ENCODE assay signal across 8 cellular contexts in genomic region chr7:76364198-76364584, GRCh38. TPM values are rescaled to one million over a fixed set of nuclear protein-coding genes. Genes with fewer than 3 reads are reported as not detected.
DNase-seq lines count a peak whose midpoint lies in the region; ATAC-seq, FAIRE-seq and TF ChIP-seq lines count a peak whose summit lies in the region.

No MANE protein-coding gene starts in this region.

- no peak for TF ChIP-seq RAD21 in GM12878 (IDR thresholded peaks at IDR 0.05; ENCODE audit: insufficient read depth, low read depth, low read length)

- WGBS in GM12878 (ENCODE audit: insufficient coverage, insufficient replicate concordance, low lambda C conversion rate, missing lambda C conversion rate) = 11% methylated on average over 4 of the region's 4 CpGs
- WGBS in right lobe of liver (ENCODE audit: insufficient coverage, low coverage, low lambda C conversion rate, missing lambda C conversion rate) = 37% methylated on average over 4 of the region's 4 CpGs

- TF ChIP-seq POLR2A in GM12878 (IDR thresholded peaks at IDR 0.05; ENCODE audit: low read depth, low read length) (no peak), right lobe of liver (IDR thresholded peaks at IDR 0.05) (no peak), GM18505 (IDR thresholded peaks at IDR 0.05; ENCODE audit: borderline replicate concordance, extremely low read depth, insufficient read depth, insufficient read length) (no peak)

- POLR2A ChIA-PET in GM12878 (lab: Charles Lee) = interaction anchor here (0.5 to 1.5 kb wide), 10 partner anchors 8 to 636 kb away, joined by 3 to 12 read pairs (median 4); partner anchors contain the start of genes MDH2 and STYXL1

- no peaks in the 10 kb centered on the region for H3K79me2 ChIP-seq in GM12878 (ENCODE audit: control insufficient read depth, insufficient read depth, low read length)

- no peak for TF ChIP-seq EP300 in GM12878 (IDR thresholded peaks at IDR 0.05; ENCODE audit: borderline replicate concordance in 1 of 2, control insufficient read depth in 1 of 2, low read depth in 2 of 2, low read length in 2 of 2)

- intact Hi-C loops in GM12878 (cut with micrococcal nuclease; ENCODE audit: unreplicated experiment) = no loop called here
- intact Hi-C loops in right lobe of liver (cut with DNase I) = no loop called here
- intact Hi-C loops in mucosa of descending colon (cut with DNase I, micrococcal nuclease) = no loop called here

- H3K4me2 ChIP-seq in GM12878 (ENCODE audit: control insufficient read depth, insufficient read depth) = peak overlapping the region; percentile 66

- no peaks in the 10 kb centered on the region for H4K20me1 ChIP-seq in GM12878 (ENCODE audit: control insufficient read depth, insufficient read depth)

- DNase-seq in Daoy (ENCODE audit: low read depth) (peak; percentile 68), M059J (ENCODE audit: low read depth) (peak; percentile 82), GM12878 (ENCODE audit: low read depth, low spot score) (no peak), right lobe of liver (no peak), DMS153 (lab: John Stamatoyannopoulos, UW) (no peak), mucosa of descending colon (no peak)
- no peak for DNase-seq in stimulated activated CD4-positive, alpha-beta T cell treated with anti-CD3 and anti-CD28 coated beads, Interleukin-1b, Interleukin-23, amount 100 ng/mL, for 48 hours

- TF ChIP-seq CTCF in GM12878 (IDR thresholded peaks at IDR 0.05 in 2 of 3, conservative IDR thresholded peaks at IDR 0.05 in 1 of 3; ENCODE audit: control insufficient read depth in 2 of 3, extremely low read depth in 1 of 3, insufficient read depth in 1 of 3, low read depth in 3 of 3, low read length in 3 of 3) (no peak), right lobe of liver (IDR thresholded peaks at IDR 0.05) (no peak), mucosa of descending colon (IDR thresholded peaks at IDR 0.05) (no peak)

- RAD21 ChIA-PET in GM12878 (lab: Charles Lee; ENCODE audit: unreplicated experiment) = interaction anchor here (0.7 to 1.6 kb wide), 3 partner anchors 13 to 1179 kb away, joined by 4 to 5 read pairs (median 5); no protein-coding TSS in a partner anchor

- no peak overlapping the region for H3K27ac ChIP-seq in GM12878 (ENCODE audit: control insufficient read depth, insufficient read depth)
- H3K27ac ChIP-seq in right lobe of liver = peak overlapping the region in 2 of 3 donors; percentile 37 to 76

- FAIRE-seq in GM12878 (lab: Jason Lieb, UNC) = no peak

- SMC1A ChIA-PET in GM12878 (lab: Charles Lee; ENCODE audit: uncharacterized antibody, unreplicated experiment) = interaction anchor here (1.2 kb wide), 1 partner anchor 17 kb away, joined by 3 read pairs; no protein-coding TSS in a partner anchor

- H3K36me3 ChIP-seq in GM12878 (ENCODE audit: control insufficient read depth in 2 of 2, insufficient read depth in 2 of 2, low read length in 1 of 2) = no peaks in the 10 kb centered on the region
- H3K36me3 ChIP-seq in right lobe of liver = no peaks in the 10 kb centered on the region
- H3K36me3 ChIP-seq in mucosa of descending colon (ENCODE audit: low read depth) = no peaks in the 10 kb centered on the region

- H3K4me1 ChIP-seq in GM12878 (ENCODE audit: control insufficient read depth, insufficient read depth, low read length) (peaks cover 15% of the 10 kb centered on the region), right lobe of liver (peaks cover 0 to 7% (median 0%) of the 10 kb centered on the region in 4 donors), mucosa of descending colon (ENCODE audit: low read depth) (peaks cover 6% of the 10 kb centered on the region)

- H3K9me3 ChIP-seq in GM12878 (replicated peaks; ENCODE audit: control insufficient read depth, insufficient read depth, low read length) = no peaks in the 10 kb centered on the region; the same call in 2 of the 3 replicates
- H3K9me3 ChIP-seq in right lobe of liver = no peaks in the 10 kb centered on the region
- H3K9me3 ChIP-seq in mucosa of descending colon = no peaks in the 10 kb centered on the region

- CTCF ChIA-PET in GM12878 (lab: Yijun Ruan, JAX) = interaction anchor here (0.7 to 2.2 kb wide), 5 partner anchors 45 to 101 kb away, joined by 3 to 8 read pairs (median 3); no protein-coding TSS in a partner anchor

- H3K4me3 ChIP-seq in GM12878 (no peak overlapping the region), right lobe of liver (no peak overlapping the region), mucosa of descending colon (no peak overlapping the region)

- peak overlapping the region; percentile 92 for H2AFZ ChIP-seq in GM12878 (ENCODE audit: control insufficient read depth, low read depth, low read length)

- in situ Hi-C loops in GM12878 (cut with MboI) = no loop called here

- no peak for ATAC-seq in GM12878
- no peak for ATAC-seq in right lobe of liver
- no peak for ATAC-seq in mucosa of descending colon
- no peak for ATAC-seq in GM18505 (IDR thresholded peaks at IDR 0.05; ENCODE audit: unreplicated experiment)

- H3K9ac ChIP-seq in GM12878 (ENCODE audit: control insufficient read depth, insufficient read depth, low read length) = peak overlapping the region; percentile 29

- no TSS peak for BruUV-seq in GM12878 (replicated peaks; lab: Mats Ljungman, UMichigan)

- H3K27me3 ChIP-seq in GM12878 (replicated peaks in 1 of 2; ENCODE audit: control insufficient read depth in 2 of 2, insufficient read depth in 2 of 2, low read length in 1 of 2) = no peaks in the 10 kb centered on the region; a peak in 1 of 4 replicates
- no peaks in the 10 kb centered on the region for H3K27me3 ChIP-seq in right lobe of liver

TF ChIP-seq in GM12878, 131 proteins besides CTCF, POLR2A, EP300 and RAD21 (continues in another document):
- TF ChIP-seq EED (IDR thresholded peaks at IDR 0.05; ENCODE audit: low read depth) (peak; percentile 33; the same call in 1 of the 2 replicates), CHD1 (IDR thresholded peaks at IDR 0.05; ENCODE audit: low read depth, low read length) (no peak), LARP7 (IDR thresholded peaks at IDR 0.05) (no peak), SPI1 (IDR thresholded peaks at IDR 0.05; ENCODE audit: borderline replicate concordance, insufficient read depth, low read depth, low read length) (peak; percentile 30; the same call in 1 of the 2 replicates), MXI1 (IDR thresholded peaks at IDR 0.05; ENCODE audit: low read depth, low read length) (no peak), HDAC6 (IDR thresholded peaks at IDR 0.05; ENCODE audit: unreplicated experiment) (no peak), IRF4 (IDR thresholded peaks at IDR 0.05; ENCODE audit: low read depth, low read length) (no peak), ESRRA (IDR thresholded peaks at IDR 0.05; ENCODE audit: low read length) (no peak)

RNA-seq across cellular contexts. Expression of gene YWHAG, which starts 5.4 kb away (rescaled TPM):
- 53.9 and 57.6 TPM in 2 replicates for total RNA-seq in Daoy (2014; rRNA removed; shearing (Covaris generic))
- total RNA-seq in M059J (2014; rRNA removed; shearing (Covaris generic)) = 131 and 133 TPM in 2 replicates
- total RNA-seq in GM12878 (2013; cell fraction: nucleolus; rRNA removed) = 36.7 and 39.5 TPM in 2 replicates
- total RNA-seq in GM12878 (2014; rRNA removed) (26.0 and 26.4 TPM in 2 replicates), GM12878 (2014; rRNA removed; fragmentation: Illumina TruSeq; extraction: Trizol) (77.4 and 79.7 TPM in 2 replicates), GM12878 (2021) (153 and 157 TPM in 2 replicates), right lobe of liver (10 to 100 TPM; 43.5 to 69.1 (median 58.4) TPM), mucosa of descending colon (100 to 1,000 TPM in 2 of 3 donors, 10 to 100 TPM in 1; 74.3 to 114 (median 102) TPM)
- 37.6 TPM for polyA plus RNA-seq in GM12878 (2011; ENCODE audit: low read depth)
- polyA plus RNA-seq in GM12878 (2011; rRNA removed) (59.6 and 75.1 TPM in 2 replicates), GM12878 (2014; fragmentation: Illumina TruSeq; extraction: Trizol) (125 and 130 TPM in 2 replicates), GM12878 (2014; fragmentation: Nextera tagmentation; extraction: Ambion mirVana) (10 to 100 TPM; 20.2 to 27.2 TPM), GM12878 (2014; rRNA removed) (55.4 and 61.8 TPM in 2 replicates), GM12878 (2016; fragmentation: Nextera tagmentation; extraction: Ambion mirVana) (10 to 100 TPM; 24.3 to 26.1 TPM)
- polyA plus RNA-seq in GM12878 (2011; cell fraction: cytosol; rRNA removed) = 34.2 and 44.7 TPM in 2 replicates
- polyA plus RNA-seq in GM12878 (2011; cell fraction: nucleus; rRNA removed) = 25.0 and 40.2 TPM in 2 replicates
- 86.1 and 86.2 TPM in 2 replicates for polyA plus RNA-seq in GM12878 (2012)
- polyA minus RNA-seq in GM12878 (2011; rRNA and poly(A)+ RNA removed) = 60.4 and 89.3 TPM in 2 replicates
- polyA minus RNA-seq in GM12878 (2011; cell fraction: cytosol; rRNA and poly(A)+ RNA removed) = 48.9 and 52.5 TPM in 2 replicates
- 11.5 and 21.3 TPM in 2 replicates for polyA minus RNA-seq in GM12878 (2011; cell fraction: nucleus; rRNA and poly(A)+ RNA removed)

RNA-seq across cellular contexts. Expression of gene SSC4D, which starts 45.3 kb away (rescaled TPM):
- 0.30 and 2.5 TPM in 2 replicates for total RNA-seq in Daoy (2014; rRNA removed; shearing (Covaris generic))
- total RNA-seq in M059J (2014; rRNA removed; shearing (Covaris generic)) = 0.39 and 0.44 TPM in 2 replicates
- total RNA-seq in GM12878 (2013; cell fraction: nucleolus; rRNA removed) = 0.33 TPM in 1 of 2 replicates, not detected in the other
- 0.34 and 0.65 TPM in 2 replicates for total RNA-seq in GM12878 (2014; rRNA removed)
- total RNA-seq in GM12878 (2014; rRNA removed; fragmentation: Illumina TruSeq; extraction: Trizol) = 0.14 and 0.18 TPM in 2 replicates
- total RNA-seq in GM12878 (2021) = 0.41 and 0.72 TPM in 2 replicates
- polyA plus RNA-seq in GM12878 (2011; ENCODE audit: low read depth) = not detected
- 0.24 TPM in 2 replicates for polyA plus RNA-seq in GM12878 (2011; rRNA removed)
- polyA plus RNA-seq in GM12878 (2011; cell fraction: cytosol; rRNA removed) = 0.51 and 0.57 TPM in 2 replicates
- 0.15 and 0.18 TPM in 2 replicates for polyA plus RNA-seq in GM12878 (2011; cell fraction: nucleus; rRNA removed)
- 0.18 and 0.39 TPM in 2 replicates for polyA plus RNA-seq in GM12878 (2012)
- polyA plus RNA-seq in GM12878 (2014; fragmentation: Illumina TruSeq; extraction: Trizol) = 0.21 and 0.25 TPM in 2 replicates
- polyA plus RNA-seq in GM12878 (2014; fragmentation: Nextera tagmentation; extraction: Ambion mirVana) = under 1 TPM in 1 of 2 experiments, not detected in 1; 0.11 TPM
- 0.08 and 0.29 TPM in 2 replicates for polyA plus RNA-seq in GM12878 (2014; rRNA removed)
- polyA plus RNA-seq in GM12878 (2016; fragmentation: Nextera tagmentation; extraction: Ambion mirVana) = under 1 TPM; 0.63 to 0.79 TPM
- polyA minus RNA-seq in GM12878 (2011; rRNA and poly(A)+ RNA removed) = 0.37 and 0.52 TPM in 2 replicates
- polyA minus RNA-seq in GM12878 (2011; cell fraction: cytosol; rRNA and poly(A)+ RNA removed) = not detected in 2 replicates
- polyA minus RNA-seq in GM12878 (2011; cell fraction: nucleus; rRNA and poly(A)+ RNA removed) = not detected in 2 replicates
- total RNA-seq in right lobe of liver = 1 to 10 TPM; 1.2 to 2.6 (median 1.2) TPM
- total RNA-seq in mucosa of descending colon = under 1 TPM in 2 of 3 donors, not detected in 1; 0.32 to 0.72 TPM

Comparison
In these comparisons a context has a peak if more than half of its experiments do, and no peak if none do; other contexts are left out.
1. DNase-seq: peak in Daoy (single experiment) and M059J (single experiment); none in GM12878 (single experiment), right lobe of liver (0 of 3), DMS153 (single experiment), mucosa of descending colon (0 of 3) and stimulated activated CD4-positive, alpha-beta T cell treated with anti-CD3 and anti-CD28 coated beads, Interleukin-1b, Interleukin-23, amount 100 ng/mL, for 48 hours (single experiment).